ENCODE assay signal across 8 cellular contexts in genomic region chr9:33517373-33517772, GRCh38. TPM values are rescaled to one million over a fixed set of nuclear protein-coding genes. Genes with fewer than 3 reads are reported as not detected.
DNase-seq lines count a peak whose midpoint lies in the region; ATAC-seq and TF ChIP-seq lines count a peak whose summit lies in the region.

No MANE protein-coding gene starts in this region.

- peaks cover 24% of the 10 kb centered on the region for H3K27me3 Mint-ChIP-seq in CD8-positive, alpha-beta T cell (ENCODE audit: low read depth)

- H3K9me3 ChIP-seq in CD8-positive, alpha-beta T cell (ENCODE audit: low read length) = no peaks in the 10 kb centered on the region
- H3K9me3 ChIP-seq in smooth muscle cell (replicated peaks; ENCODE audit: low read depth) = no peaks in the 10 kb centered on the region

- no peak overlapping the region for H3K4me3 ChIP-seq in CD8-positive, alpha-beta T cell (ENCODE audit: low read depth, low read length)
- H3K4me3 ChIP-seq in H7 (ENCODE audit: insufficient read depth, low read depth, low read length) (no peak overlapping the region), smooth muscle cell (no peak overlapping the region)

- intact Hi-C loops in CD8-positive, alpha-beta T cell (cut with DNase I, micrococcal nuclease) = loop anchor here in 1 of 2 experiments (2.0 kb wide), 1 partner anchor 143 kb away; no protein-coding TSS in a partner anchor

- H3K79me2 ChIP-seq in smooth muscle cell (ENCODE audit: low read depth) = no peaks in the 10 kb centered on the region

- CTCF ChIA-PET in CD8-positive, alpha-beta T cell (lab: Charles Lee) = interaction anchor here (0.7 to 1.8 kb wide), 8 partner anchors 10 to 156 kb away, joined by 3 to 14 read pairs (median 3); no protein-coding TSS in a partner anchor

- H3K9me3 Mint-ChIP-seq in CD8-positive, alpha-beta T cell = no peaks in the 10 kb centered on the region

- no peak for DNase-seq in CD8-positive, alpha-beta T cell
- peak; percentile 27 for DNase-seq in H7
- DNase-seq in SK-N-DZ (ENCODE audit: low spot score) = peak; percentile 66
- DNase-seq in fibroblast of peridontal ligament (ENCODE audit: extremely low read depth) = peak; percentile 65
- DNase-seq in smooth muscle cell (lab: John Stamatoyannopoulos, UW; ENCODE audit: unreplicated experiment) = no peak
- DNase-seq in activated effector memory CD4-positive, alpha-beta T cell treated with Interleukin-2 at 50 U/mL for 16 hours = no peak
- no peak for DNase-seq in NCI-H128 (lab: John Stamatoyannopoulos, UW; ENCODE audit: unreplicated experiment)

- no peak overlapping the region for H3K27ac ChIP-seq in CD8-positive, alpha-beta T cell (ENCODE audit: low read depth, low read length)
- H3K27ac ChIP-seq in smooth muscle cell (ENCODE audit: low read depth) = no peak overlapping the region

- H3K27me3 ChIP-seq in CD8-positive, alpha-beta T cell (ENCODE audit: insufficient read depth, low read length) = no peaks in the 10 kb centered on the region
- H3K27me3 ChIP-seq in H7 (ENCODE audit: control insufficient read depth, insufficient read depth, low read length) = no peaks in the 10 kb centered on the region
- H3K27me3 ChIP-seq in smooth muscle cell (ENCODE audit: low read depth) = peaks cover 2% of the 10 kb centered on the region

- 90% methylated on average over 2 of the region's 2 CpGs for WGBS in smooth muscle cell (ENCODE audit: low lambda C conversion rate)

- H3K4me1 Mint-ChIP-seq in CD8-positive, alpha-beta T cell (ENCODE audit: low read depth) = no peaks in the 10 kb centered on the region

- TF ChIP-seq CTCF in CD8-positive, alpha-beta T cell (IDR thresholded peaks at IDR 0.05) = peak; percentile 40
- peak; percentile 56 for TF ChIP-seq CTCF in smooth muscle cell (IDR thresholded peaks at IDR 0.05; ENCODE audit: borderline replicate concordance, insufficient read depth, poor library complexity, severe bottlenecking)

- H4K20me1 ChIP-seq in smooth muscle cell (ENCODE audit: low read depth) = no peaks in the 10 kb centered on the region

- H3K36me3 ChIP-seq in CD8-positive, alpha-beta T cell (ENCODE audit: insufficient read depth, low read length) = no peaks in the 10 kb centered on the region
- no peaks in the 10 kb centered on the region for H3K36me3 ChIP-seq in H7 (replicated peaks; ENCODE audit: control insufficient read depth, insufficient read depth, low read length)
- H3K36me3 ChIP-seq in smooth muscle cell (ENCODE audit: low read depth) = no peaks in the 10 kb centered on the region

- no peaks in the 10 kb centered on the region for H3K36me3 Mint-ChIP-seq in CD8-positive, alpha-beta T cell

- H3F3A ChIP-seq in smooth muscle cell (ENCODE audit: low read depth) = no peaks in the 10 kb centered on the region

- no peak overlapping the region for H3K4me2 ChIP-seq in smooth muscle cell

- POLR2A ChIA-PET in CD8-positive, alpha-beta T cell (lab: Charles Lee) = no interaction called here

- ATAC-seq in CD8-positive, alpha-beta T cell = no peak
- no peak for ATAC-seq in GM21360 (IDR thresholded peaks at IDR 0.05; ENCODE audit: unreplicated experiment)

- H3K27ac Mint-ChIP-seq in CD8-positive, alpha-beta T cell = no peak overlapping the region

- no peak overlapping the region for H2AFZ ChIP-seq in smooth muscle cell (ENCODE audit: low read depth)

- no peak overlapping the region for H3K4me3 Mint-ChIP-seq in CD8-positive, alpha-beta T cell

- no peak overlapping the region for H3K9ac ChIP-seq in smooth muscle cell (ENCODE audit: low read depth)

- H3K4me1 ChIP-seq in CD8-positive, alpha-beta T cell (ENCODE audit: insufficient read depth, low read length) = no peaks in the 10 kb centered on the region
- H3K4me1 ChIP-seq in smooth muscle cell (ENCODE audit: low read depth) = no peaks in the 10 kb centered on the region

RNA-seq across cellular contexts. Expression of gene ANKRD18B, which starts 6.7 kb away (rescaled TPM):
- not detected for total RNA-seq in CD8-positive, alpha-beta T cell
- total RNA-seq in H7 (2014; rRNA removed; shearing (Covaris generic)) = 4.9 and 14.4 TPM in 2 replicates
- 5.9 and 8.1 TPM in 2 replicates for polyA plus RNA-seq in SK-N-DZ (2014; cell fraction: cytosol; rRNA removed)
- 3.0 and 8.7 TPM in 2 replicates for polyA plus RNA-seq in SK-N-DZ (2014; cell fraction: nucleus; rRNA removed)
- 0.04 and 0.27 TPM in 2 replicates for total RNA-seq in smooth muscle cell
- polyA plus RNA-seq in smooth muscle cell = 1.0 TPM in 1 of 2 replicates, not detected in the other

RNA-seq across cellular contexts. Expression of gene NOL6, which starts 43.6 kb away (rescaled TPM):
- total RNA-seq in CD8-positive, alpha-beta T cell = 10 to 100 TPM; 41.8 to 42.3 TPM
- 53.9 and 59.7 TPM in 2 replicates for total RNA-seq in H7 (2014; rRNA removed; shearing (Covaris generic))
- 43.0 and 43.5 TPM in 2 replicates for polyA plus RNA-seq in SK-N-DZ (2014; cell fraction: cytosol; rRNA removed)
- 85.6 and 85.8 TPM in 2 replicates for polyA plus RNA-seq in SK-N-DZ (2014; cell fraction: nucleus; rRNA removed)
- 14.0 and 23.0 TPM in 2 replicates for total RNA-seq in smooth muscle cell
- 19.8 and 23.4 TPM in 2 replicates for polyA plus RNA-seq in smooth muscle cell

Comparison
In these comparisons a context has a peak if more than half of its experiments do, and no peak if none do; other contexts are left out.
1. DNase-seq: peak in H7 (single experiment), SK-N-DZ (single experiment) and fibroblast of peridontal ligament (single experiment); none in CD8-positive, alpha-beta T cell (0 of 7), smooth muscle cell (single experiment), activated effector memory CD4-positive, alpha-beta T cell treated with Interleukin-2 at 50 U/mL for 16 hours (single experiment) and NCI-H128 (single experiment).